In genomic region chr3:130122891-130123775, GRCh38 we compare ENCODE assay signal across 10 cellular contexts. TPM values are rescaled to one million over a fixed set of nuclear protein-coding genes. Genes with fewer than 3 reads are reported as not detected.
"Had no signal": no experiment of that assay in that cellular context is flagged by ENCODE, and none has a peak within 500 bp of the region (broad histone marks: within the 10 kb centered on the region; RNA-seq: fewer than 3 reads in every experiment).

No MANE protein-coding gene starts in this region.

RNA-seq across cellular contexts. Expression of gene ALG1L2, which starts 41.5 kb away (rescaled TPM):
- total RNA-seq: endothelial cell of umbilical vein, esophagus mucosa, glomerular endothelial cell, heart right ventricle, left ventricle myocardium superior, lung microvascular endothelial cell, omental fat pad, SJCRH30, smooth muscle cell had no signal
- polyA plus RNA-seq: endothelial cell of umbilical vein; heart right ventricle; naive thymus-derived CD4-positive, alpha-beta T cell had no signal
